Comparison of ENCODE assay signal across 8 cellular contexts in genomic region chr11:66291706-66292542, GRCh38. TPM values are rescaled to one million over a fixed set of nuclear protein-coding genes. Genes with fewer than 3 reads are reported as not detected.
DNase-seq lines count a peak whose midpoint lies in the region; ATAC-seq and TF ChIP-seq lines count a peak whose summit lies in the region.

TSS of gene TMEM151A (plus strand) at chr11:66291894. CDS start at chr11:66292014, 120 bp downstream.

- peak within 1 kb of the TSS; percentile 87 for H3K4me3 Mint-ChIP-seq in chondrocyte (ENCODE audit: unreplicated experiment)
- H3K4me3 Mint-ChIP-seq in natural killer cell treated with Interleukin-12 subunit alpha and Interleukin-12 subunit beta and Interleukin-15 and Interleukin-18, amount 100 ng/mL, for 72 hours, result peak within 1 kb of the TSS; percentile 90

- no peak for ATAC-seq in natural killer cell treated with Interleukin-12 subunit alpha and Interleukin-12 subunit beta and Interleukin-15 and Interleukin-18, amount 100 ng/mL, for 72 hours
- ATAC-seq in HG03045 (IDR thresholded peaks at IDR 0.05; ENCODE audit: unreplicated experiment), result no peak
- ATAC-seq in HG03520 (IDR thresholded peaks at IDR 0.05; ENCODE audit: unreplicated experiment), result no peak

- H3K27ac Mint-ChIP-seq in chondrocyte (ENCODE audit: unreplicated experiment), result no peak within 1 kb of the TSS
- H3K27ac Mint-ChIP-seq in natural killer cell treated with Interleukin-12 subunit alpha and Interleukin-12 subunit beta and Interleukin-15 and Interleukin-18, amount 100 ng/mL, for 72 hours, result peak within 1 kb of the TSS in 1 of 2 donors; percentile 85

- no peak within 1 kb of the TSS for H3K9ac ChIP-seq in BLaER1 treated with 17β-estradiol and CSF1 and Interleukin-3, amounts not matched to agents 10 nM and 100 nM

- TF ChIP-seq RAD21 in Ishikawa (IDR thresholded peaks at IDR 0.05; ENCODE audit: low read depth), result no peak

- H3K4me2 ChIP-seq in BLaER1 treated with 17β-estradiol and CSF1 and Interleukin-3, amounts not matched to agents 10 nM and 100 nM, result peak within 1 kb of the TSS; percentile 28 to 99 (median 77); a peak in 20 of 22 replicates

- H3K36me3 ChIP-seq in BLaER1 treated with 17β-estradiol and CSF1 and Interleukin-3, amounts not matched to agents 10 nM and 100 nM, result peaks cover 0 to 2% (median 0%) of the 10 kb centered on the region in 11 experiments; a peak in 1 of 22 replicates

- TF ChIP-seq EP300 in Ishikawa (IDR thresholded peaks at IDR 0.05; ENCODE audit: borderline replicate concordance), result no peak

- no peak for TF ChIP-seq CTCF in chondrocyte (IDR thresholded peaks at IDR 0.05)

- peaks cover 5% of the 10 kb centered on the region for H3K27me3 Mint-ChIP-seq in chondrocyte (ENCODE audit: low read depth)
- H3K27me3 Mint-ChIP-seq in natural killer cell treated with Interleukin-12 subunit alpha and Interleukin-12 subunit beta and Interleukin-15 and Interleukin-18, amount 100 ng/mL, for 72 hours, result peaks cover 22 to 25% of the 10 kb centered on the region in 2 donors

- H3K27me3 ChIP-seq in BLaER1 treated with 17β-estradiol and CSF1 and Interleukin-3, amounts not matched to agents 10 nM and 100 nM, result peaks cover 41 to 59% (median 52%) of the 10 kb centered on the region in 11 experiments

- no peaks in the 10 kb centered on the region for H3K9me3 Mint-ChIP-seq in chondrocyte (ENCODE audit: low read depth)
- no peaks in the 10 kb centered on the region for H3K9me3 Mint-ChIP-seq in natural killer cell treated with Interleukin-12 subunit alpha and Interleukin-12 subunit beta and Interleukin-15 and Interleukin-18, amount 100 ng/mL, for 72 hours

- peak within 1 kb of the TSS in 7 of 10 experiments; percentile 13 to 44 (median 27); a peak in 7 of 20 replicates for H3K4me3 ChIP-seq in BLaER1 treated with 17β-estradiol and CSF1 and Interleukin-3, amounts not matched to agents 10 nM and 100 nM

- H4K20me1 ChIP-seq in BLaER1 treated with 17β-estradiol and CSF1 and Interleukin-3, amounts not matched to agents 10 nM and 100 nM, result peaks cover 0 to 62% (median 7%) of the 10 kb centered on the region in 11 experiments; a peak in 13 of 22 replicates

- DNase-seq in chondrocyte (ENCODE audit: low spot score), result no peak
- no peak for DNase-seq in natural killer cell treated with Interleukin-12 subunit alpha and Interleukin-12 subunit beta and Interleukin-15 and Interleukin-18, amount 100 ng/mL, for 72 hours (ENCODE audit: low spot score)
- DNase-seq in NCI-H1694 treated with DMSO at 0.1 percent for 48 hours (lab: John Stamatoyannopoulos, UW), result no peak
- DNase-seq in hepatic stellate cell (ENCODE audit: low spot score), result no peak

- H3K36me3 Mint-ChIP-seq in chondrocyte (ENCODE audit: low read depth), result peaks cover 3% of the 10 kb centered on the region
- H3K36me3 Mint-ChIP-seq in natural killer cell treated with Interleukin-12 subunit alpha and Interleukin-12 subunit beta and Interleukin-15 and Interleukin-18, amount 100 ng/mL, for 72 hours, result no peaks in the 10 kb centered on the region

- H3K4me1 Mint-ChIP-seq in chondrocyte (ENCODE audit: low read depth), result peaks cover 34% of the 10 kb centered on the region
- peaks cover 25 to 29% of the 10 kb centered on the region in 2 donors for H3K4me1 Mint-ChIP-seq in natural killer cell treated with Interleukin-12 subunit alpha and Interleukin-12 subunit beta and Interleukin-15 and Interleukin-18, amount 100 ng/mL, for 72 hours (ENCODE audit: low read depth in 2 of 2)

- peaks cover 26 to 38% (median 34%) of the 10 kb centered on the region in 10 experiments for H3K4me1 ChIP-seq in BLaER1 treated with 17β-estradiol and CSF1 and Interleukin-3, amounts not matched to agents 10 nM and 100 nM

- no peak within 1 kb of the TSS for H3K27ac ChIP-seq in BLaER1 treated with 17β-estradiol and CSF1 and Interleukin-3, amounts not matched to agents 10 nM and 100 nM

- H3K9me3 ChIP-seq in BLaER1 treated with 17β-estradiol and CSF1 and Interleukin-3, amounts not matched to agents 10 nM and 100 nM (replicated peaks in 1 of 11), result peaks cover 0 to 5% (median 0%) of the 10 kb centered on the region in 11 experiments; a peak in 1 of 22 replicates

TF ChIP-seq in Ishikawa, 13 proteins besides CTCF, POLR2A, EP300 and RAD21:
- no peak for TF ChIP-seq TEAD4 (IDR thresholded peaks at IDR 0.05)
- TF ChIP-seq NFIC (IDR thresholded peaks at IDR 0.05), result no peak
- no peak for TF ChIP-seq CEBPB (IDR thresholded peaks at IDR 0.05)
- no peak for TF ChIP-seq MAX (IDR thresholded peaks at IDR 0.05)
- no peak for TF ChIP-seq TCF12 (IDR thresholded peaks at IDR 0.05; ENCODE audit: low read depth)
- no peak for TF ChIP-seq EGR1 (IDR thresholded peaks at IDR 0.05)
- no peak for TF ChIP-seq USF1 (IDR thresholded peaks at IDR 0.05)
- peak; percentile 50; the same call in 1 of the 2 replicates for TF ChIP-seq ZBTB7A (IDR thresholded peaks at IDR 0.05; ENCODE audit: low read depth)
- TF ChIP-seq YY1 (IDR thresholded peaks at IDR 0.05; ENCODE audit: low read depth), result no peak
- TF ChIP-seq CREB1 (IDR thresholded peaks at IDR 0.05; ENCODE audit: low read depth), result no peak
- TF ChIP-seq FOXM1 (IDR thresholded peaks at IDR 0.05; ENCODE audit: borderline replicate concordance, low read depth), result no peak
- no peak for TF ChIP-seq TAF1 (IDR thresholded peaks at IDR 0.05; ENCODE audit: low read depth)
- 0 out of 2 replicates have a peak, but pooled peaks have one; percentile 23 for TF ChIP-seq REST (IDR thresholded peaks at IDR 0.05; ENCODE audit: low read depth)
TF ChIP-seq in Ishikawa: peak in this region for 2.

RNA-seq across cellular contexts. Expression of gene TMEM151A, which starts in this region (rescaled TPM):
- 2.0 to 4.7 TPM (median 4.3 TPM) in 3 replicates for total RNA-seq in chondrocyte
- not detected for total RNA-seq in natural killer cell treated with Interleukin-12 subunit alpha and Interleukin-12 subunit beta and Interleukin-15 and Interleukin-18, amount 100 ng/mL, for 72 hours
